1 cellular context compared by ENCODE assay signal in genomic region chr1:160046494-160047115, GRCh38.
TF ChIP-seq lines count a peak whose summit lies in the region.

No MANE protein-coding gene starts in this region.

TF ChIP-seq in K562, 482 proteins besides CTCF, POLR2A, EP300 and RAD21 (continued from another document and continues in another):
- TF ChIP-seq ZBTB40 (IDR thresholded peaks at IDR 0.05), result peak; percentile 55; the same call in 1 of the 2 replicates
- TF ChIP-seq ZBTB40 (CRISPR knock-in tag; IDR thresholded peaks at IDR 0.05), result no peak
- TF ChIP-seq PBX2 (CRISPR knock-in tag; IDR thresholded peaks at IDR 0.05; ENCODE audit: low read depth), result no peak
- peak; percentile 30; the same call in 1 of the 2 replicates for TF ChIP-seq PBX2 (tag; conservative IDR thresholded peaks at IDR 0.05; ENCODE audit: low read depth)
- no peak; the same call in 1 of the 2 replicates for TF ChIP-seq MYC (IDR thresholded peaks at IDR 0.05; ENCODE audit: low read depth, low read length)
- no peak for TF ChIP-seq MYC (CRISPR knock-in tag; IDR thresholded peaks at IDR 0.05; ENCODE audit: borderline replicate concordance, low read depth)
- no peak for TF ChIP-seq U2AF1 (optimal IDR thresholded peaks at IDR 0.05; ENCODE audit: low read depth, low read length)
- peak; percentile 96 for TF ChIP-seq STAT5A (IDR thresholded peaks at IDR 0.05; ENCODE audit: borderline replicate concordance, low read length)
- TF ChIP-seq PTBP1 (IDR thresholded peaks at IDR 0.05; ENCODE audit: low read depth, low read length), result 0 out of 2 replicates have a peak, but pooled peaks have one; percentile 71
- no peak for TF ChIP-seq BMI1 (IDR thresholded peaks at IDR 0.05; ENCODE audit: low read length)
- TF ChIP-seq RBM14 (IDR thresholded peaks at IDR 0.05; ENCODE audit: borderline replicate concordance, insufficient read depth, low read depth, low read length), result no peak
- TF ChIP-seq LEF1 (IDR thresholded peaks at IDR 0.05), result peak; percentile 87
- peak; percentile 92 for TF ChIP-seq ZFP36 (IDR thresholded peaks at IDR 0.05; ENCODE audit: low read depth, low read length, partially characterized antibody)
- peak; percentile 80 for TF ChIP-seq ELF4 (CRISPR knock-in tag; IDR thresholded peaks at IDR 0.05)
- no peak; the same call in 1 of the 2 replicates for TF ChIP-seq ZNF263 (CRISPR knock-in tag; IDR thresholded peaks at IDR 0.05; ENCODE audit: borderline replicate concordance)
- TF ChIP-seq VEZF1 (CRISPR knock-in tag; IDR thresholded peaks at IDR 0.05), result peak; percentile 93
- peak; percentile 94 for TF ChIP-seq PHB2 (IDR thresholded peaks at IDR 0.05; ENCODE audit: low read depth)
- TF ChIP-seq KAT7 (CRISPR knock-in tag; IDR thresholded peaks at IDR 0.05; ENCODE audit: borderline replicate concordance), result no peak
- no peak for TF ChIP-seq ELK3 (CRISPR knock-in tag; IDR thresholded peaks at IDR 0.05)
- TF ChIP-seq MAFK (IDR thresholded peaks at IDR 0.05; ENCODE audit: low read length), result 0 out of 2 replicates have a peak, but pooled peaks have one; percentile 3
- no peak for TF ChIP-seq NR3C1 (CRISPR knock-in tag; IDR thresholded peaks at IDR 0.05)
- TF ChIP-seq ZNF707 (CRISPR knock-in tag; conservative IDR thresholded peaks at IDR 0.05), result no peak
- peak; percentile 47; the same call in 1 of the 2 replicates for TF ChIP-seq CREB3L1 (IDR thresholded peaks at IDR 0.05; ENCODE audit: borderline replicate concordance, low read depth)
- TF ChIP-seq SMAD4 (CRISPR knock-in tag; conservative IDR thresholded peaks at IDR 0.05), result peak; percentile 94
- TF ChIP-seq E2F8 (IDR thresholded peaks at IDR 0.05; ENCODE audit: low read depth, partially characterized antibody), result no peak
- peak; percentile 97 for TF ChIP-seq ZNF644 (tag; IDR thresholded peaks at IDR 0.05; ENCODE audit: low read depth)
- no peak for TF ChIP-seq THAP7 (CRISPR knock-in tag; IDR thresholded peaks at IDR 0.05)
- TF ChIP-seq DPF2 (IDR thresholded peaks at IDR 0.05), result peak; percentile 96
- TF ChIP-seq TGIF2 (CRISPR knock-in tag; IDR thresholded peaks at IDR 0.05), result no peak
- TF ChIP-seq GMEB1 (CRISPR knock-in tag; IDR thresholded peaks at IDR 0.05), result no peak
- no peak for TF ChIP-seq ARID3B (CRISPR knock-in tag; IDR thresholded peaks at IDR 0.05; ENCODE audit: borderline replicate concordance)
- peak; percentile 96 for TF ChIP-seq LCOR (CRISPR knock-in tag; IDR thresholded peaks at IDR 0.05)
- TF ChIP-seq SMARCE1 (IDR thresholded peaks at IDR 0.05), result peak; percentile 96
- no peak for TF ChIP-seq ZNF347 (CRISPR knock-in tag; IDR thresholded peaks at IDR 0.05; ENCODE audit: low read depth)
